ENCODE assay signal across 8 cellular contexts in genomic region chr6:20401403-20402180, GRCh38. TPM values are rescaled to one million over a fixed set of nuclear protein-coding genes. Genes with fewer than 3 reads are reported as not detected.
DNase-seq lines count a peak whose midpoint lies in the region; ATAC-seq and TF ChIP-seq lines count a peak whose summit lies in the region.

Gene E2F3 (plus strand): TSS chr6:20401879. CDS start chr6:20402233, 354 bp downstream.

- TF ChIP-seq CTCF in DOHH2 (IDR thresholded peaks at IDR 0.05; ENCODE audit: low read depth, low read length, poor library complexity, severe bottlenecking) (no peak), GM23338 (conservative IDR thresholded peaks at IDR 0.05; ENCODE audit: low read depth in 2 of 2) (no peak)

- peaks cover 39% of the 10 kb centered on the region for H3K36me3 ChIP-seq in DOHH2 (ENCODE audit: control insufficient read depth, low read length)
- no peaks in the 10 kb centered on the region for H3K36me3 ChIP-seq in GM23338 (ENCODE audit: insufficient read depth)

- H4K20me1 ChIP-seq in DOHH2 (ENCODE audit: control insufficient read depth, insufficient read depth, low read depth, low read length) (peaks cover 12% of the 10 kb centered on the region), GM23338 (replicated peaks; ENCODE audit: insufficient read depth) (peaks cover 18% of the 10 kb centered on the region)

- peak; percentile 100 for DNase-seq in GM23338 (ENCODE audit: low spot score)
- peak; percentile 100 for DNase-seq in LHCN-M2 (ENCODE audit: low read depth)
- peak; percentile 100 for DNase-seq in RPMI8226
- peak; percentile 96 to 97 for DNase-seq in activated T-helper 1 cell treated with anti-CD3 and anti-CD28 coated beads, Interleukin-2, amount 50 U/mL, for 16 hours (ENCODE audit: low read depth in 1 of 2, low spot score in 1 of 2)
- DNase-seq in fibroblast of gingiva (ENCODE audit: low read depth) = peak; percentile 100
- peak; percentile 98 for DNase-seq in naive B cell

- H3K36me3 Mint-ChIP-seq in GM23338 (ENCODE audit: low read depth) (peaks cover 22% of the 10 kb centered on the region), naive B cell (no peaks in the 10 kb centered on the region)
- H3K36me3 Mint-ChIP-seq in stimulated activated memory B cell treated with anti-CD40 and anti-IgM and Interleukin-4, amounts not matched to agents 10 μg/mL and 1 μg/mL and 100 μg/mL, for 72 hours = peaks cover 3% of the 10 kb centered on the region

- peaks cover 8% of the 10 kb centered on the region for H3F3A ChIP-seq in DOHH2 (ENCODE audit: control insufficient read depth, insufficient read depth)
- H3F3A ChIP-seq in GM23338 (replicated peaks; ENCODE audit: low read depth) = no peaks in the 10 kb centered on the region

- H3K9me3 Mint-ChIP-seq in GM23338 (0 out of 3 replicates have a peak, but pooled peaks cover 3% of the 10 kb centered on the region), naive B cell (no peaks in the 10 kb centered on the region)
- no peaks in the 10 kb centered on the region for H3K9me3 Mint-ChIP-seq in stimulated activated memory B cell treated with anti-CD40 and anti-IgM and Interleukin-4, amounts not matched to agents 10 μg/mL and 1 μg/mL and 100 μg/mL, for 72 hours

- H3K79me2 ChIP-seq in DOHH2 (ENCODE audit: control insufficient read depth, low read length) (peaks cover 46% of the 10 kb centered on the region), GM23338 (replicated peaks; ENCODE audit: insufficient read depth) (peaks cover 41% of the 10 kb centered on the region)

- no peaks in the 10 kb centered on the region for H3K27me3 ChIP-seq in DOHH2 (ENCODE audit: control insufficient read depth, low read length)
- no peaks in the 10 kb centered on the region for H3K27me3 ChIP-seq in GM23338 (ENCODE audit: insufficient read depth)

- no peaks in the 10 kb centered on the region for H3K9me2 ChIP-seq in DOHH2 (replicated peaks; ENCODE audit: control insufficient read depth, low read length)
- no peaks in the 10 kb centered on the region for H3K9me2 ChIP-seq in GM23338 (ENCODE audit: insufficient read depth)

- ATAC-seq in GM23338 (peak; percentile 80), naive B cell (ENCODE audit: low read depth in 2 of 2) (peak; percentile 82 to 83)
- peak; percentile 92 for ATAC-seq in stimulated activated memory B cell treated with anti-CD40 and anti-IgM and Interleukin-4, amounts not matched to agents 10 μg/mL and 1 μg/mL and 100 μg/mL, for 72 hours

- H3K4me1 ChIP-seq in DOHH2 (ENCODE audit: control insufficient read depth, low read length) (peaks cover 25% of the 10 kb centered on the region), GM23338 (ENCODE audit: insufficient read depth) (peaks cover 6% of the 10 kb centered on the region)

- H3K27me3 Mint-ChIP-seq in GM23338 (ENCODE audit: insufficient read depth, low read depth, poor library complexity) = peaks cover 27% of the 10 kb centered on the region
- H3K27me3 Mint-ChIP-seq in naive B cell = no peaks in the 10 kb centered on the region
- no peaks in the 10 kb centered on the region for H3K27me3 Mint-ChIP-seq in stimulated activated memory B cell treated with anti-CD40 and anti-IgM and Interleukin-4, amounts not matched to agents 10 μg/mL and 1 μg/mL and 100 μg/mL, for 72 hours

- no peaks in the 10 kb centered on the region for H3K9me3 ChIP-seq in DOHH2 (ENCODE audit: control insufficient read depth, insufficient read depth, low read length)

- H3K27ac Mint-ChIP-seq in GM23338 (peak within 1 kb of the TSS; percentile 99), naive B cell (peak within 1 kb of the TSS; percentile 84 to 94 (median 92))
- peak within 1 kb of the TSS; percentile 97 for H3K27ac Mint-ChIP-seq in stimulated activated memory B cell treated with anti-CD40 and anti-IgM and Interleukin-4, amounts not matched to agents 10 μg/mL and 1 μg/mL and 100 μg/mL, for 72 hours

- H3K4me3 ChIP-seq in DOHH2 (ENCODE audit: low read length) = peak within 1 kb of the TSS; percentile 90
- H3K4me3 ChIP-seq in GM23338 = peak within 1 kb of the TSS; percentile 91

- H3K4me3 Mint-ChIP-seq in GM23338 (peak within 1 kb of the TSS; percentile 95), naive B cell (peak within 1 kb of the TSS; percentile 93 to 98 (median 95))
- peak within 1 kb of the TSS; percentile 96 for H3K4me3 Mint-ChIP-seq in stimulated activated memory B cell treated with anti-CD40 and anti-IgM and Interleukin-4, amounts not matched to agents 10 μg/mL and 1 μg/mL and 100 μg/mL, for 72 hours

- peak within 1 kb of the TSS; percentile 98 for H3K4me2 ChIP-seq in DOHH2 (ENCODE audit: low read length)
- H3K4me2 ChIP-seq in GM23338 = peak within 1 kb of the TSS; percentile 95

- H3K27ac ChIP-seq in DOHH2 (ENCODE audit: low read depth, low read length) = peak within 1 kb of the TSS; percentile 92
- H3K27ac ChIP-seq in GM23338 (ENCODE audit: low read depth) = peak within 1 kb of the TSS; percentile 96

- H3K4me1 Mint-ChIP-seq in GM23338 (peaks cover 11% of the 10 kb centered on the region), naive B cell (peaks cover 19 to 31% (median 19%) of the 10 kb centered on the region in 3 donors)
- H3K4me1 Mint-ChIP-seq in stimulated activated memory B cell treated with anti-CD40 and anti-IgM and Interleukin-4, amounts not matched to agents 10 μg/mL and 1 μg/mL and 100 μg/mL, for 72 hours = peaks cover 22% of the 10 kb centered on the region

- H2AFZ ChIP-seq in GM23338 = 0 out of 2 replicates have a peak within 1 kb of the TSS, but pooled peaks have one; percentile 6

TF ChIP-seq in GM23338, 12 proteins besides CTCF, POLR2A, EP300 and RAD21:
- TF ChIP-seq JUNB (IDR thresholded peaks at IDR 0.05; ENCODE audit: unreplicated experiment) (no peak), ETS1 (IDR thresholded peaks at IDR 0.05) (0 out of 2 replicates have a peak, but pooled peaks have one; percentile 17), POLR2AphosphoS5 (IDR thresholded peaks at IDR 0.05; ENCODE audit: low read depth) (peak; percentile 84)

RNA-seq across cellular contexts. Expression of gene E2F3, which starts in this region (rescaled TPM):
- total RNA-seq in GM23338 (2014; rRNA removed; shearing (Covaris generic)) = 33.5 and 37.2 TPM in 2 replicates
- polyA plus RNA-seq in GM23338 (2016; fragmentation: Nextera tagmentation; extraction: Ambion mirVana) (26.4 and 27.2 TPM in 2 replicates), naive B cell (ENCODE audit: low read depth in 6 of 6) (1 to 10 TPM in 5 of 6 donors, under 1 TPM in 1; 0.94 to 3.4 (median 2.6) TPM)
- total RNA-seq in LHCN-M2 (2014; rRNA removed) = 7.1 and 7.6 TPM in 2 replicates
- 5.8 TPM for polyA plus RNA-seq in LHCN-M2 (2012)

Comparison
In these comparisons a context has a peak if more than half of its experiments do, and no peak if none do; other contexts are left out.
1. Peak in every context shown above with its lines: DNase-seq, ATAC-seq, H3K4me3 ChIP-seq and H3K27ac ChIP-seq.